Comparison of ENCODE assay signal across 17 cellular contexts in genomic region chr3:25235471-25235870, GRCh38.
DNase-seq lines count a peak whose midpoint lies in the region; ATAC-seq and TF ChIP-seq lines count a peak whose summit lies in the region.
"Had no signal": no experiment of that assay in that cellular context is flagged by ENCODE, and none has a peak within 500 bp of the region (broad histone marks: within the 10 kb centered on the region; RNA-seq: fewer than 3 reads in every experiment).

No MANE protein-coding gene starts in this region.

- DNase-seq in EH (ENCODE audit: low read depth) (peak; percentile 65), fibroblast of villous mesenchyme (ENCODE audit: low read depth) (peak; percentile 14), trophoblast cell (no peak), cerebellar cortex (ENCODE audit: low spot score) (no peak), CD1c-positive myeloid dendritic cell (ENCODE audit: extremely low spot score) (no peak)
- DNase-seq: ACHN; CD8-positive, alpha-beta memory T cell; EL; Karpas-422; NCI-H187 treated with DMSO at 0.1 percent for 48 hours; NCI-H446; NCI-H774 had no signal

- no peak overlapping the region for H2AK5ac ChIP-seq in trophoblast cell (ENCODE audit: low read length)

- H3K9me3 ChIP-seq in trophoblast cell (ENCODE audit: insufficient read depth, low read depth, low read length): no peaks in the 10 kb centered on the region

- no peak overlapping the region for H2BK120ac ChIP-seq in trophoblast cell (ENCODE audit: insufficient read depth, low read length, poor library complexity)

- H3K27ac ChIP-seq in VCaP (0 out of 2 replicates have a peak overlapping the region, but pooled peaks have one; percentile 8), trophoblast cell (ENCODE audit: low read depth, low read length) (peak overlapping the region; percentile 74)

- H2BK12ac ChIP-seq in trophoblast cell (ENCODE audit: low read length): no peak overlapping the region

- no peaks in the 10 kb centered on the region for H3K36me3 ChIP-seq in trophoblast cell (ENCODE audit: control insufficient read depth in 1 of 2, insufficient read depth in 2 of 2, low read length in 2 of 2)

- H4K8ac ChIP-seq in trophoblast cell (ENCODE audit: low read depth, low read length): no peak overlapping the region

- no peak overlapping the region for H4K91ac ChIP-seq in trophoblast cell (ENCODE audit: low read depth, low read length)

- H2AFZ ChIP-seq in trophoblast cell (ENCODE audit: insufficient read depth, low read length, poor library complexity): no peak overlapping the region

- no peak overlapping the region for H3K9ac ChIP-seq in trophoblast cell (ENCODE audit: low read length)

- H3K4me1 ChIP-seq in trophoblast cell (ENCODE audit: control insufficient read depth in 1 of 2, insufficient read depth in 2 of 2, low read length in 2 of 2): peaks cover 0 to 3% of the 10 kb centered on the region in 2 experiments

- no peak overlapping the region for H3K4me2 ChIP-seq in trophoblast cell (ENCODE audit: low read length)

- no peaks in the 10 kb centered on the region for H3K79me2 ChIP-seq in trophoblast cell (ENCODE audit: control insufficient read depth, insufficient read depth, low read length, poor library complexity)

- H3K18ac ChIP-seq in trophoblast cell (ENCODE audit: low read length): no peak overlapping the region

- WGBS in trophoblast cell (ENCODE audit: extremely low coverage, insufficient coverage, insufficient read length): no CpG with 5 or more reads among the region's 2 CpGs

- ATAC-seq in GM21447 (IDR thresholded peaks at IDR 0.05; ENCODE audit: unreplicated experiment) (no peak), GM19351 (IDR thresholded peaks at IDR 0.05; ENCODE audit: unreplicated experiment) (no peak)
- ATAC-seq: HepG2, Right ventricle myocardium inferior had no signal

- H2BK5ac ChIP-seq in trophoblast cell (ENCODE audit: low read depth, low read length, poor library complexity): no peak overlapping the region

- H3K4me3 ChIP-seq in fibroblast of villous mesenchyme (ENCODE audit: low read depth, low read length): no peak overlapping the region
- no peak overlapping the region for H3K4me3 ChIP-seq in trophoblast cell (ENCODE audit: low read depth, low read length)

- H3K79me1 ChIP-seq in trophoblast cell (ENCODE audit: low read length): no peaks in the 10 kb centered on the region

- H3K4ac ChIP-seq in trophoblast cell (ENCODE audit: low read depth, low read length): no peak overlapping the region

- no peak overlapping the region for H3K14ac ChIP-seq in trophoblast cell (ENCODE audit: low read length)

- no peak overlapping the region for H3K23ac ChIP-seq in trophoblast cell (ENCODE audit: low read length)

- no peak overlapping the region for H4K12ac ChIP-seq in trophoblast cell (ENCODE audit: low read depth, low read length)

- no peaks in the 10 kb centered on the region for H3K27me3 ChIP-seq in trophoblast cell (ENCODE audit: insufficient read depth, low read length)

- no peak for TF ChIP-seq CTCF in VCaP (conservative IDR thresholded peaks at IDR 0.05)
- TF ChIP-seq CTCF in fibroblast of villous mesenchyme (IDR thresholded peaks at IDR 0.05; ENCODE audit: insufficient read depth, low read depth, low read length): no peak

Comparison
In these comparisons a context has a peak if more than half of its experiments do, and no peak if none do; other contexts are left out.
1. DNase-seq: peak in EH (single experiment) and fibroblast of villous mesenchyme (single experiment); none in trophoblast cell (0 of 2), cerebellar cortex (single experiment) and CD1c-positive myeloid dendritic cell (single experiment).